ENCODE assay signal across 18 cellular contexts in the genomic region with DNA sequence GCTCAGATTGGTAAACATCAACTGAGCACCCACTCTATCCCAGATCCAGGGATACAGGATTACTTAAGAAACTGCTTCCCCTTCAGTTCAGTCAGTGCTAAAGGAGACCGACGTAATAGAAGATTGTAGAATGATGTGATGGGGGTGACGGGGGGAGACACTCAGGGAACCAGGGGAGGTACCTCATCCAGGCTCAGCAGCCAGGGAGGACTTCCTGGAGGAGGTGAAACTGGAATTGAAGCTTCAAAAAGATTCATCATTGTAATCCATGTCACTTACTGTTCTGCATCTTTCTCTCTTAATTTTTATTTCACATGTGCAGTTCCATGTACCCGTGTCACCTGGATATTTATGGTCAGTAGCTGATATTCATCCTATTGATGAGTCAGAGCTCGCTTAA.
"Had no signal": no experiment of that assay in that cellular context is flagged by ENCODE, and none has a peak within 500 bp of the region (broad histone marks: within the 10 kb centered on the region; RNA-seq: fewer than 3 reads in every experiment).

No MANE protein-coding gene starts in this region.

- H3K9me3 Mint-ChIP-seq: dendritic cell treated with granulocyte-macrophage colony-stimulating factor and Interleukin-4, amounts not matched to agents 40 ng/mL and 50 ng/mL, for 4 days; effector memory CD8-positive, alpha-beta T cell had no signal

- H3K27ac Mint-ChIP-seq: dendritic cell treated with granulocyte-macrophage colony-stimulating factor and Interleukin-4, amounts not matched to agents 40 ng/mL and 50 ng/mL, for 4 days; effector memory CD8-positive, alpha-beta T cell; progenitor cell of endocrine pancreas had no signal

- H3K36me3 ChIP-seq: pancreas had no signal

- DNase-seq: effector memory CD8-positive, alpha-beta T cell; esophagus squamous epithelium; left colon; left ventricle myocardium superior; mesendoderm; naive thymus-derived CD4-positive, alpha-beta T cell; occipital lobe; pancreas; right cardiac atrium; stimulated activated CD4-positive, alpha-beta T cell treated with anti-CD3 and anti-CD28 coated beads, Interleukin-2, amount 100 ng/mL, for 48 hours; stimulated activated naive CD4-positive, alpha-beta T cell treated with Interleukin-2 at 50 U/mL for 16 hours; trophoblast cell had no signal

- H3K27ac ChIP-seq: esophagus squamous epithelium, foreskin keratinocyte, pancreas had no signal

- H3K4me3 ChIP-seq: esophagus squamous epithelium, hepatocyte, lung, pancreas, smooth muscle cell had no signal

- H3K9me3 ChIP-seq: esophagus squamous epithelium, pancreas had no signal

- H3K4me2 ChIP-seq: hepatocyte, smooth muscle cell had no signal

- H3K79me2 ChIP-seq: hepatocyte had no signal

- H2AFZ ChIP-seq: hepatocyte had no signal

- ATAC-seq: effector memory CD8-positive, alpha-beta T cell; foreskin keratinocyte; left colon; left ventricle myocardium superior; naive thymus-derived CD4-positive, alpha-beta T cell; pancreas; right cardiac atrium had no signal

- H3K4me3 Mint-ChIP-seq: dendritic cell treated with granulocyte-macrophage colony-stimulating factor and Interleukin-4, amounts not matched to agents 40 ng/mL and 50 ng/mL, for 4 days; effector memory CD8-positive, alpha-beta T cell; naive thymus-derived CD4-positive, alpha-beta T cell had no signal

- H3K27me3 ChIP-seq: hepatocyte, pancreas had no signal

- H3K27me3 Mint-ChIP-seq: effector memory CD8-positive, alpha-beta T cell; progenitor cell of endocrine pancreas had no signal

- FAIRE-seq: pancreas had no signal
